In genomic region chr16:69796285-69797118, GRCh38 we compare ENCODE assay signal across 8 cellular contexts. TPM values are rescaled to one million over a fixed set of nuclear protein-coding genes. Genes with fewer than 3 reads are reported as not detected.
A peak's percentile ranks its signal among the peaks of the same experiment; 100 is the strongest.
DNase-seq lines count a peak whose midpoint lies in the region; ATAC-seq, FAIRE-seq and TF ChIP-seq lines count a peak whose summit lies in the region.

No MANE protein-coding gene starts in this region.

- WGBS in lung, 2 donors = 55 to 66% methylated on average over 19 of the region's 19 CpGs

- DNase-seq in NCI-H2107 treated with DMSO at 0.1 percent for 48 hours (lab: John Stamatoyannopoulos, UW; ENCODE audit: unreplicated experiment) = peak; percentile 31
- no peak for DNase-seq in NCI-H2107 (lab: John Stamatoyannopoulos, UW)
- peak; percentile 84 for DNase-seq in HTR-8/SVneo (ENCODE audit: insufficient read length, low spot score)
- peak; percentile 70 for DNase-seq in SK-N-DZ (ENCODE audit: low spot score)
- peak; percentile 12 for DNase-seq in effector CD4-positive, alpha-beta T cell
- DNase-seq in lung (ENCODE audit: low spot score) = peak; percentile 38

- no peak overlapping the region for H3K9ac ChIP-seq in subcutaneous abdominal adipose tissue (ENCODE audit: low read length in 5 of 5)

- no peak overlapping the region for H3K27ac ChIP-seq in lung (ENCODE audit: low read depth in 1 of 2, low read length in 1 of 2)
- no peak overlapping the region for H3K27ac ChIP-seq in subcutaneous abdominal adipose tissue (ENCODE audit: low read depth, low read length)

- H3K4me1 ChIP-seq in lung (ENCODE audit: control insufficient read depth in 2 of 2, insufficient read depth in 2 of 2, low read length in 2 of 2) (no peaks in the 10 kb centered on the region), subcutaneous abdominal adipose tissue (ENCODE audit: control insufficient read depth in 5 of 5, insufficient read depth in 5 of 5, low read length in 5 of 5) (peaks cover 0 to 27% (median 20%) of the 10 kb centered on the region in 5 donors)

- ATAC-seq in lung (ENCODE audit: insufficient read depth, low FRiP score) = peak; percentile 92
- no peak for ATAC-seq in GM18873 (IDR thresholded peaks at IDR 0.05; ENCODE audit: low FRiP score, unreplicated experiment)

- peak; percentile 75 for TF ChIP-seq CTCF in lung (IDR thresholded peaks at IDR 0.05; ENCODE audit: control extremely low read depth, extremely low read depth)

- H3K36me3 ChIP-seq in lung (ENCODE audit: control insufficient read depth in 2 of 2, insufficient read depth in 2 of 2, low read length in 2 of 2) = peaks cover 3 to 16% of the 10 kb centered on the region in 2 donors
- peaks cover 0 to 27% (median 11%) of the 10 kb centered on the region in 5 donors for H3K36me3 ChIP-seq in subcutaneous abdominal adipose tissue (ENCODE audit: control insufficient read depth in 5 of 5, insufficient read depth in 5 of 5, low read length in 5 of 5)

- no peaks in the 10 kb centered on the region for H3K27me3 ChIP-seq in lung (ENCODE audit: control insufficient read depth, insufficient read depth)
- H3K27me3 ChIP-seq in subcutaneous abdominal adipose tissue (ENCODE audit: control insufficient read depth in 5 of 5, insufficient read depth in 4 of 5, low read length in 5 of 5) = no peaks in the 10 kb centered on the region

- FAIRE-seq in HTR-8/SVneo (lab: Jason Lieb, UNC) = peak; percentile 89

- no peak overlapping the region for H3K4me3 ChIP-seq in lung
- peak overlapping the region; percentile 7 to 51 (median 36) for H3K4me3 ChIP-seq in subcutaneous abdominal adipose tissue (ENCODE audit: low read depth in 1 of 5, low read length in 5 of 5)

- H3K9me3 ChIP-seq in lung (ENCODE audit: control insufficient read depth in 2 of 2, insufficient read depth in 1 of 2, low read length in 1 of 2) = no peaks in the 10 kb centered on the region
- H3K9me3 ChIP-seq in subcutaneous abdominal adipose tissue (ENCODE audit: control insufficient read depth in 5 of 5, low read length in 5 of 5) = no peaks in the 10 kb centered on the region

RNA-seq across cellular contexts. Expression of gene WWP2, which starts 34.4 kb away (rescaled TPM):
- 14.1 and 16.2 TPM in 2 replicates for polyA plus RNA-seq in SK-N-DZ (2014; cell fraction: cytosol; rRNA removed)
- polyA plus RNA-seq in SK-N-DZ (2014; cell fraction: nucleus; rRNA removed) = 14.0 and 26.6 TPM in 2 replicates
- 10 to 100 TPM; 49.8 to 86.6 TPM for total RNA-seq in lung
- polyA plus RNA-seq in lung = 10 to 100 TPM; 26.1 to 36.9 TPM

RNA-seq across cellular contexts. Expression of gene NOB1, which starts 41.8 kb away (rescaled TPM):
- 17.5 and 24.6 TPM in 2 replicates for polyA plus RNA-seq in SK-N-DZ (2014; cell fraction: cytosol; rRNA removed)
- 11.2 and 23.9 TPM in 2 replicates for polyA plus RNA-seq in SK-N-DZ (2014; cell fraction: nucleus; rRNA removed)
- total RNA-seq in lung = 10 to 100 TPM; 23.0 to 43.1 TPM
- polyA plus RNA-seq in lung = 10 to 100 TPM; 24.5 to 40.9 TPM
